1 cellular context compared by ENCODE assay signal in genomic region chr2:100900156-100900795, GRCh38.
TF ChIP-seq lines count a peak whose summit lies in the region.

No MANE protein-coding gene starts in this region.

TF ChIP-seq in IMR-90, 13 proteins besides CTCF, POLR2A, EP300 and RAD21 (continued from another document):
- TF ChIP-seq USF2 (IDR thresholded peaks at IDR 0.05; ENCODE audit: low read depth, low read length) (no peak), ELK1 (IDR thresholded peaks at IDR 0.05; ENCODE audit: borderline replicate concordance, low read depth, low read length) (no peak), MAFK (IDR thresholded peaks at IDR 0.05; ENCODE audit: low read depth, low read length) (no peak)
